In genomic region chr19:35704218-35704617, GRCh38 we compare ENCODE assay signal across 10 cellular contexts. TPM values are rescaled to one million over a fixed set of nuclear protein-coding genes. Genes with fewer than 3 reads are reported as not detected.
DNase-seq lines count a peak whose midpoint lies in the region; ATAC-seq and TF ChIP-seq lines count a peak whose summit lies in the region.
"Had no signal": no experiment of that assay in that cellular context is flagged by ENCODE, and none has a peak within 500 bp of the region (broad histone marks: within the 10 kb centered on the region; RNA-seq: fewer than 3 reads in every experiment).

A gene with protein sequence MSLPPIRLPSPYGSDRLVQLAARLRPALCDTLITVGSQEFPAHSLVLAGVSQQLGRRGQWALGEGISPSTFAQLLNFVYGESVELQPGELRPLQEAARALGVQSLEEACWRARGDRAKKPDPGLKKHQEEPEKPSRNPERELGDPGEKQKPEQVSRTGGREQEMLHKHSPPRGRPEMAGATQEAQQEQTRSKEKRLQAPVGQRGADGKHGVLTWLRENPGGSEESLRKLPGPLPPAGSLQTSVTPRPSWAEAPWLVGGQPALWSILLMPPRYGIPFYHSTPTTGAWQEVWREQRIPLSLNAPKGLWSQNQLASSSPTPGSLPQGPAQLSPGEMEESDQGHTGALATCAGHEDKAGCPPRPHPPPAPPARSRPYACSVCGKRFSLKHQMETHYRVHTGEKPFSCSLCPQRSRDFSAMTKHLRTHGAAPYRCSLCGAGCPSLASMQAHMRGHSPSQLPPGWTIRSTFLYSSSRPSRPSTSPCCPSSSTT (plus strand): TSS chr19:35704558. CDS start chr19:35714627, 10,069 bp downstream.

- peak within 1 kb of the TSS; percentile 96 for H3K4me3 Mint-ChIP-seq in neural progenitor cell
- H3K4me3 Mint-ChIP-seq in immature natural killer cell, result no peak within 1 kb of the TSS

- H3K4me1 ChIP-seq in neural progenitor cell, result no peaks in the 10 kb centered on the region

- H3K9ac ChIP-seq in neural progenitor cell, result no peak within 1 kb of the TSS

- no peaks in the 10 kb centered on the region for H3K9me3 ChIP-seq in neural progenitor cell (ENCODE audit: low read depth)
- H3K9me3 ChIP-seq: BLaER1 had no signal

- H3K27me3 ChIP-seq in neural progenitor cell, result peaks cover 29% of the 10 kb centered on the region

- ATAC-seq in HG03432 (IDR thresholded peaks at IDR 0.05; ENCODE audit: unreplicated experiment) (no peak), GM18868 (IDR thresholded peaks at IDR 0.05; ENCODE audit: unreplicated experiment) (no peak)

- H4K20me1 ChIP-seq in neural progenitor cell (ENCODE audit: low read depth), result no peaks in the 10 kb centered on the region
- H4K20me1 ChIP-seq: BLaER1 had no signal

- TF ChIP-seq CTCF in neural progenitor cell (IDR thresholded peaks at IDR 0.05), result no peak

- H3K9me3 Mint-ChIP-seq in neural progenitor cell (peaks cover 2% of the 10 kb centered on the region), immature natural killer cell (no peaks in the 10 kb centered on the region)

- POLR2A ChIA-PET in activated CD8-positive, alpha-beta memory T cell treated with anti-CD3 and anti-CD28 coated beads for 36 hours (lab: Charles Lee), result interaction anchor here (2.6 kb wide), 1 partner anchor 36 kb away, joined by 7 read pairs; no protein-coding TSS in a partner anchor

- H3K36me3 Mint-ChIP-seq in neural progenitor cell (no peaks in the 10 kb centered on the region), immature natural killer cell (no peaks in the 10 kb centered on the region)

- no peak within 1 kb of the TSS for H3K4me2 ChIP-seq in neural progenitor cell

- H3K4me1 Mint-ChIP-seq in neural progenitor cell, result peaks cover 4% of the 10 kb centered on the region
- H3K4me1 Mint-ChIP-seq in immature natural killer cell, result peaks cover 5 to 9% of the 10 kb centered on the region in 2 donors

- no peaks in the 10 kb centered on the region for H3K79me2 ChIP-seq in neural progenitor cell (ENCODE audit: low read depth)

- CTCF ChIA-PET in activated CD8-positive, alpha-beta memory T cell treated with anti-CD3 and anti-CD28 coated beads for 36 hours (lab: Charles Lee), result interaction anchor here (0.6 to 8.5 kb wide), 4 partner anchors 9 to 192 kb away, joined by 3 to 67 read pairs (median 3); no protein-coding TSS in a partner anchor

- H3F3A ChIP-seq in neural progenitor cell (ENCODE audit: low read depth), result peaks cover 2% of the 10 kb centered on the region

- H3K4me3 ChIP-seq in neural progenitor cell, result no peak within 1 kb of the TSS

- H3K36me3 ChIP-seq in neural progenitor cell, result no peaks in the 10 kb centered on the region
- H3K36me3 ChIP-seq: BLaER1 had no signal

- H3K27ac ChIP-seq in neural progenitor cell, result no peak within 1 kb of the TSS
- H3K27ac ChIP-seq: BLaER1 had no signal

- H3K27ac Mint-ChIP-seq in neural progenitor cell (no peak within 1 kb of the TSS), immature natural killer cell (no peak within 1 kb of the TSS)

- DNase-seq in activated CD8-positive, alpha-beta memory T cell treated with anti-CD3 and anti-CD28 coated beads for 24 hours, result no peak
- peak; percentile 3 for DNase-seq in NCI-H774 (lab: John Stamatoyannopoulos, UW)
- peak; percentile 43 for DNase-seq in cerebellar cortex (ENCODE audit: low spot score)
- peak; percentile 80 for DNase-seq in neural progenitor cell (ENCODE audit: low spot score)
- DNase-seq in immature natural killer cell, result no peak
- DNase-seq: NCI-H2107 had no signal

- H3K27me3 Mint-ChIP-seq in neural progenitor cell (ENCODE audit: insufficient read depth, low read depth), result peaks cover 2% of the 10 kb centered on the region
- H3K27me3 Mint-ChIP-seq in immature natural killer cell (ENCODE audit: low read depth in 3 of 3), result peaks cover 2 to 9% (median 2%) of the 10 kb centered on the region in 3 donors

- H2AFZ ChIP-seq in neural progenitor cell (replicated peaks), result no peak within 1 kb of the TSS

RNA-seq across cellular contexts. Expression of the gene that starts here (rescaled TPM):
- 100 to 1,000 TPM; 278 to 282 TPM for total RNA-seq in activated CD8-positive, alpha-beta memory T cell treated with anti-CD3 and anti-CD28 coated beads for 36 hours
- total RNA-seq in neural progenitor cell (ENCODE audit: low replicate concordance), result not detected in 2 replicates
- polyA plus RNA-seq in immature natural killer cell, result not detected

Comparison
In these comparisons a context has a peak if more than half of its experiments do, and no peak if none do; other contexts are left out.
1. RNA of the gene that starts here (total RNA-seq): 278 to 282 TPM in activated CD8-positive, alpha-beta memory T cell treated with anti-CD3 and anti-CD28 coated beads for 36 hours; not detected in neural progenitor cell; every median in the first group is over 100 times any median in the second.
2. Peak in DNase-seq in neural progenitor cell; RNA of the gene not detected or under 1 TPM.
3. DNase-seq: peak in NCI-H774 (single experiment) and cerebellar cortex (single experiment); none in activated CD8-positive, alpha-beta memory T cell treated with anti-CD3 and anti-CD28 coated beads for 24 hours (single experiment) and immature natural killer cell (0 of 3).